ENCODE assay signal across 29 cellular contexts in the genomic region with DNA sequence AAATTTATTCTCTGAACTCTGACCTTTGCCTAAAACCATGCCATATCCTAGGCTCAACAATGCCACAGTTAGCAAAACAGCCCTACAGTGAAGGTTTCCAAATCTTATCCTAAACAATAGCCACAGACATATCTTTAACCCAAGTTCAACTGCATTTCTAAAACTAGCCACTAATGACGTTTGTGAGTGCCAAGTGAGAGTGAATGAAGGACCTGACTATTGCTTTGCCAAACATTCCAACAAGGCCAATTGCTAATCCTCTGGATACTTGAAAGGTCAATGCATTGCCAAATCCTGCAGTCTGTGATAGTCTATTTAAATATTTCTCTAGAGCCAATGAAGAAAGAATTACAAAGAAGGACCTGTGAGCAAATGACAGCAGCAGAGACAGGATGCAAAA. TPM values are rescaled to one million over a fixed set of nuclear protein-coding genes. Genes with fewer than 3 reads are reported as not detected.
"Had no signal": no experiment of that assay in that cellular context is flagged by ENCODE, and none has a peak within 500 bp of the region (broad histone marks: within the 10 kb centered on the region; RNA-seq: fewer than 3 reads in every experiment).

No MANE protein-coding gene starts in this region.

- H3K4me1 ChIP-seq: esophagus muscularis mucosa, foreskin keratinocyte, gastrocnemius medialis had no signal

- H3K27me3 ChIP-seq: brain microvascular endothelial cell, esophagus muscularis mucosa, foreskin keratinocyte, gastrocnemius medialis had no signal

- ATAC-seq: activated CD4-positive, alpha-beta T cell treated with anti-CD3 and anti-CD28 coated beads for 36 hours; activated naive CD4-positive, alpha-beta T cell treated with anti-CD3 and anti-CD28 coated beads, Interleukin-2, amount 50 U/mL, for 72 hours; activated T-cell treated with anti-CD3 and anti-CD28 coated beads, Interleukin-2, amount 50 U/mL, for 72 hours; effector memory CD8-positive, alpha-beta T cell; foreskin keratinocyte; gastrocnemius medialis had no signal

- H3K27ac Mint-ChIP-seq: activated CD4-positive, alpha-beta memory T cell treated with anti-CD3 and anti-CD28 coated beads, Interleukin-2, amount 10 ng/mL, durations not matched to agents 7 days and 5 days; activated CD4-positive, alpha-beta T cell treated with anti-CD3 and anti-CD28 coated beads for 36 hours; activated CD4-positive, alpha-beta T cell treated with anti-CD3 and anti-CD28 coated beads, Interleukin-2, amount 10 ng/mL, durations not matched to agents 24 days and 14 days; activated naive CD4-positive, alpha-beta T cell treated with anti-CD3 and anti-CD28 coated beads, Interleukin-2, amount 10 ng/mL, durations not matched to agents 7 days and 5 days; activated naive CD4-positive, alpha-beta T cell treated with anti-CD3 and anti-CD28 coated beads, Interleukin-2, amount 50 U/mL, for 72 hours; activated naive CD8-positive, alpha-beta T cell treated with anti-CD3 and anti-CD28 coated beads, Interleukin-2, amount 10 ng/mL, durations not matched to agents 7 days and 5 days; activated T-cell treated with anti-CD3 and anti-CD28 coated beads, Interleukin-2, amount 50 U/mL, for 24 hours; activated T-cell treated with anti-CD3 and anti-CD28 coated beads, Interleukin-2, amount 50 U/mL, for 72 hours; effector memory CD8-positive, alpha-beta T cell had no signal

- H3K27ac ChIP-seq: brain microvascular endothelial cell, esophagus muscularis mucosa, foreskin keratinocyte, gastrocnemius medialis had no signal

- H3K9me3 ChIP-seq: gastrocnemius medialis had no signal

- H3K4me3 ChIP-seq: esophagus muscularis mucosa, gastrocnemius medialis had no signal

- H3K27me3 Mint-ChIP-seq: activated CD4-positive, alpha-beta memory T cell treated with anti-CD3 and anti-CD28 coated beads, Interleukin-2, amount 10 ng/mL, durations not matched to agents 7 days and 5 days; activated CD4-positive, alpha-beta T cell treated with anti-CD3 and anti-CD28 coated beads, Interleukin-2, amount 10 ng/mL, durations not matched to agents 24 days and 14 days; activated naive CD4-positive, alpha-beta T cell treated with anti-CD3 and anti-CD28 coated beads, Interleukin-2, amount 10 ng/mL, durations not matched to agents 7 days and 5 days; activated naive CD8-positive, alpha-beta T cell treated with anti-CD3 and anti-CD28 coated beads, Interleukin-2, amount 10 ng/mL, durations not matched to agents 7 days and 5 days; activated T-cell treated with anti-CD3 and anti-CD28 coated beads, Interleukin-2, amount 50 U/mL, for 24 hours; effector memory CD8-positive, alpha-beta T cell had no signal

- H3K4me3 Mint-ChIP-seq: activated CD4-positive, alpha-beta memory T cell treated with anti-CD3 and anti-CD28 coated beads, Interleukin-2, amount 10 ng/mL, durations not matched to agents 7 days and 5 days; activated CD4-positive, alpha-beta T cell treated with anti-CD3 and anti-CD28 coated beads for 36 hours; activated CD4-positive, alpha-beta T cell treated with anti-CD3 and anti-CD28 coated beads, Interleukin-2, amount 10 ng/mL, durations not matched to agents 24 days and 14 days; activated naive CD4-positive, alpha-beta T cell treated with anti-CD3 and anti-CD28 coated beads, Interleukin-2, amount 10 ng/mL, durations not matched to agents 7 days and 5 days; activated naive CD8-positive, alpha-beta T cell treated with anti-CD3 and anti-CD28 coated beads, Interleukin-2, amount 10 ng/mL, durations not matched to agents 7 days and 5 days; activated T-cell treated with anti-CD3 and anti-CD28 coated beads, Interleukin-2, amount 50 U/mL, for 24 hours; activated T-cell treated with anti-CD3 and anti-CD28 coated beads, Interleukin-2, amount 50 U/mL, for 72 hours; effector memory CD8-positive, alpha-beta T cell had no signal

- H3K36me3 ChIP-seq: brain microvascular endothelial cell, esophagus muscularis mucosa, gastrocnemius medialis had no signal

- DNase-seq: activated CD4-positive, alpha-beta memory T cell treated with anti-CD3 and anti-CD28 coated beads, Interleukin-2, amount 10 ng/mL, durations not matched to agents 7 days and 5 days; activated CD4-positive, alpha-beta T cell treated with anti-CD3 and anti-CD28 coated beads for 36 hours; activated CD4-positive, alpha-beta T cell treated with anti-CD3 and anti-CD28 coated beads, Interleukin-2, amount 10 ng/mL, durations not matched to agents 24 days and 14 days; activated CD4-positive, CD25-positive, alpha-beta regulatory T cell; activated CD4-positive, CD25-positive, alpha-beta regulatory T cell treated with anti-CD3 and anti-CD28 coated beads, Interleukin-2, amount 50 U/mL, for 72 hours; activated CD8-positive, alpha-beta memory T cell treated with anti-CD3 and anti-CD28 coated beads, Interleukin-2, amount 50 U/mL, for 48 hours; activated gamma-delta T cell; activated naive CD4-positive, alpha-beta T cell; activated naive CD4-positive, alpha-beta T cell treated with anti-CD3 and anti-CD28 coated beads, Interleukin-2, amount 10 ng/mL, durations not matched to agents 7 days and 5 days; activated naive CD8-positive, alpha-beta T cell treated with anti-CD3 and anti-CD28 coated beads, Interleukin-2, amount 10 ng/mL, durations not matched to agents 7 days and 5 days; activated T-cell treated with anti-CD3 and anti-CD28 coated beads for 4 hours; activated T-cell treated with anti-CD3 and anti-CD28 coated beads, Interleukin-2, amount 50 U/mL, for 24 hours; activated T-cell treated with anti-CD3 and anti-CD28 coated beads, Interleukin-2, amount 50 U/mL, for 72 hours; brain microvascular endothelial cell; caudate nucleus; cortex of kidney; dermis blood vessel endothelial cell; effector CD4-positive, alpha-beta T cell; effector memory CD8-positive, alpha-beta T cell; erythroblast; foreskin keratinocyte; gastrocnemius medialis; T-helper 2 cell had no signal

- H3K4me1 Mint-ChIP-seq: activated CD4-positive, alpha-beta memory T cell treated with anti-CD3 and anti-CD28 coated beads, Interleukin-2, amount 10 ng/mL, durations not matched to agents 7 days and 5 days; activated CD4-positive, alpha-beta T cell treated with anti-CD3 and anti-CD28 coated beads for 36 hours; activated CD4-positive, alpha-beta T cell treated with anti-CD3 and anti-CD28 coated beads, Interleukin-2, amount 10 ng/mL, durations not matched to agents 24 days and 14 days; activated naive CD4-positive, alpha-beta T cell treated with anti-CD3 and anti-CD28 coated beads, Interleukin-2, amount 10 ng/mL, durations not matched to agents 7 days and 5 days; activated naive CD8-positive, alpha-beta T cell treated with anti-CD3 and anti-CD28 coated beads, Interleukin-2, amount 10 ng/mL, durations not matched to agents 7 days and 5 days had no signal

- H3K36me3 Mint-ChIP-seq: activated naive CD4-positive, alpha-beta T cell treated with anti-CD3 and anti-CD28 coated beads, Interleukin-2, amount 10 ng/mL, durations not matched to agents 7 days and 5 days; activated naive CD8-positive, alpha-beta T cell treated with anti-CD3 and anti-CD28 coated beads, Interleukin-2, amount 10 ng/mL, durations not matched to agents 7 days and 5 days had no signal

RNA-seq across cellular contexts. Expression of gene OR4C45, which starts 2.5 kb away (rescaled TPM):
- total RNA-seq: activated CD4-positive, alpha-beta memory T cell treated with anti-CD3 and anti-CD28 coated beads, Interleukin-2, amount 10 ng/mL, durations not matched to agents 7 days and 5 days; activated CD4-positive, alpha-beta T cell treated with anti-CD3 and anti-CD28 coated beads for 36 hours; activated CD4-positive, alpha-beta T cell treated with anti-CD3 and anti-CD28 coated beads, Interleukin-2, amount 10 ng/mL, durations not matched to agents 24 days and 14 days; activated naive CD4-positive, alpha-beta T cell treated with anti-CD3 and anti-CD28 coated beads, Interleukin-2, amount 50 U/mL, for 72 hours; activated naive CD8-positive, alpha-beta T cell treated with anti-CD3 and anti-CD28 coated beads, Interleukin-2, amount 10 ng/mL, durations not matched to agents 7 days and 5 days; activated T-cell treated with anti-CD3 and anti-CD28 coated beads, Interleukin-2, amount 50 U/mL, for 72 hours; astrocyte; bronchial epithelial cell; chondrocyte; dermis blood vessel endothelial cell; esophagus muscularis mucosa; foreskin keratinocyte; gastrocnemius medialis; T-helper 1 cell treated with Interleukin-12 subunit alpha and Interleukin-12 subunit beta and Interleukin-4 antibody, amounts not matched to agents 30 ng/mL and 1 ng/mL, for 36 hours had no signal
- polyA plus RNA-seq: foreskin keratinocyte had no signal

RNA-seq across cellular contexts. Expression of gene OR4C12, which starts 47.9 kb away (rescaled TPM):
- total RNA-seq: activated CD4-positive, alpha-beta memory T cell treated with anti-CD3 and anti-CD28 coated beads, Interleukin-2, amount 10 ng/mL, durations not matched to agents 7 days and 5 days; activated CD4-positive, alpha-beta T cell treated with anti-CD3 and anti-CD28 coated beads for 36 hours; activated CD4-positive, alpha-beta T cell treated with anti-CD3 and anti-CD28 coated beads, Interleukin-2, amount 10 ng/mL, durations not matched to agents 24 days and 14 days; activated naive CD4-positive, alpha-beta T cell treated with anti-CD3 and anti-CD28 coated beads, Interleukin-2, amount 50 U/mL, for 72 hours; activated naive CD8-positive, alpha-beta T cell treated with anti-CD3 and anti-CD28 coated beads, Interleukin-2, amount 10 ng/mL, durations not matched to agents 7 days and 5 days; activated T-cell treated with anti-CD3 and anti-CD28 coated beads, Interleukin-2, amount 50 U/mL, for 72 hours; astrocyte; bronchial epithelial cell; chondrocyte; dermis blood vessel endothelial cell; esophagus muscularis mucosa; foreskin keratinocyte; gastrocnemius medialis; T-helper 1 cell treated with Interleukin-12 subunit alpha and Interleukin-12 subunit beta and Interleukin-4 antibody, amounts not matched to agents 30 ng/mL and 1 ng/mL, for 36 hours had no signal
- polyA plus RNA-seq: foreskin keratinocyte had no signal
